ENCODE assay signal across 19 cellular contexts in genomic region chr1:53477626-53478025, GRCh38. TPM values are rescaled to one million over a fixed set of nuclear protein-coding genes. Genes with fewer than 3 reads are reported as not detected.
DNase-seq lines count a peak whose midpoint lies in the region; ATAC-seq and TF ChIP-seq lines count a peak whose summit lies in the region.
"Had no signal": no experiment of that assay in that cellular context is flagged by ENCODE, and none has a peak within 500 bp of the region (broad histone marks: within the 10 kb centered on the region; RNA-seq: fewer than 3 reads in every experiment).

No MANE protein-coding gene starts in this region.

- no peaks in the 10 kb centered on the region for H3K9me3 Mint-ChIP-seq in nephron progenitor cell
- no peaks in the 10 kb centered on the region for H3K9me3 Mint-ChIP-seq in activated naive CD8-positive, alpha-beta T cell treated with anti-CD3 and anti-CD28 coated beads for 36 hours

- H3K4me1 Mint-ChIP-seq in nephron progenitor cell, result peaks cover 23% of the 10 kb centered on the region
- no peaks in the 10 kb centered on the region for H3K4me1 Mint-ChIP-seq in activated naive CD8-positive, alpha-beta T cell treated with anti-CD3 and anti-CD28 coated beads for 36 hours
- H3K4me1 Mint-ChIP-seq: CD4-positive, CD25-positive, alpha-beta regulatory T cell had no signal

- ATAC-seq in HG03442 (IDR thresholded peaks at IDR 0.05; ENCODE audit: unreplicated experiment), result no peak
- ATAC-seq: A549, HCT116, K562 had no signal

- DNase-seq in activated effector memory CD4-positive, alpha-beta T cell treated with anti-CD3 and anti-CD28 coated beads, Interleukin-2, amount 50 U/mL, for 16 hours, result peak; percentile 57
- no peak for DNase-seq in activated effector memory CD4-positive, alpha-beta T cell treated with Interleukin-2 at 50 U/mL for 16 hours
- DNase-seq in NCI-H2171 treated with DMSO at 0.1 percent for 48 hours (lab: John Stamatoyannopoulos, UW) (peak; percentile 76), fibroblast of pulmonary artery (ENCODE audit: low read depth) (peak; percentile 4), nephron progenitor cell (no peak)
- no peak for DNase-seq in activated naive CD8-positive, alpha-beta T cell treated with anti-CD3 and anti-CD28 coated beads for 36 hours
- DNase-seq in stimulated activated CD4-positive, alpha-beta T cell treated with anti-CD3 and anti-CD28 coated beads, Interleukin-15, amount 100 ng/mL, for 24 hours, result no peak
- DNase-seq: CD4-positive, CD25-positive, alpha-beta regulatory T cell; DMS79; NCI-H1048; NCI-H187; NCI-H510A had no signal

- H3K4me3 Mint-ChIP-seq in nephron progenitor cell, result no peak overlapping the region
- no peak overlapping the region for H3K4me3 Mint-ChIP-seq in activated naive CD8-positive, alpha-beta T cell treated with anti-CD3 and anti-CD28 coated beads for 36 hours
- H3K4me3 Mint-ChIP-seq: CD4-positive, CD25-positive, alpha-beta regulatory T cell had no signal

- H3K36me3 Mint-ChIP-seq in nephron progenitor cell (ENCODE audit: low read depth), result no peaks in the 10 kb centered on the region
- H3K36me3 Mint-ChIP-seq in activated naive CD8-positive, alpha-beta T cell treated with anti-CD3 and anti-CD28 coated beads for 36 hours, result no peaks in the 10 kb centered on the region
- H3K36me3 Mint-ChIP-seq: CD4-positive, CD25-positive, alpha-beta regulatory T cell had no signal

- peaks cover 22% of the 10 kb centered on the region for H3K27me3 Mint-ChIP-seq in nephron progenitor cell (ENCODE audit: low read depth, poor library complexity)
- no peaks in the 10 kb centered on the region for H3K27me3 Mint-ChIP-seq in activated naive CD8-positive, alpha-beta T cell treated with anti-CD3 and anti-CD28 coated beads for 36 hours
- H3K27me3 Mint-ChIP-seq: CD4-positive, CD25-positive, alpha-beta regulatory T cell had no signal

- no peak for TF ChIP-seq CTCF in fibroblast of pulmonary artery (IDR thresholded peaks at IDR 0.05; ENCODE audit: low read length, missing control alignments)
- no peak for TF ChIP-seq CTCF in nephron progenitor cell (IDR thresholded peaks at IDR 0.05)

- no peak overlapping the region for H3K27ac Mint-ChIP-seq in nephron progenitor cell
- no peak overlapping the region for H3K27ac Mint-ChIP-seq in activated naive CD8-positive, alpha-beta T cell treated with anti-CD3 and anti-CD28 coated beads for 36 hours
- H3K27ac Mint-ChIP-seq: CD4-positive, CD25-positive, alpha-beta regulatory T cell had no signal

- no peak overlapping the region for H3K4me3 ChIP-seq in fibroblast of pulmonary artery (replicated peaks; ENCODE audit: low read depth, low read length)
- H3K4me3 ChIP-seq: A549, K562, PC-9, SK-N-MC had no signal

RNA-seq across cellular contexts. Expression of gene DMRTB1, which starts 18.4 kb away (rescaled TPM):
- not detected for total RNA-seq in activated naive CD8-positive, alpha-beta T cell treated with anti-CD3 and anti-CD28 coated beads for 36 hours
- total RNA-seq: CD4-positive, CD25-positive, alpha-beta regulatory T cell; G401; PC-9 had no signal

Comparison
In these comparisons a context has a peak if more than half of its experiments do, and no peak if none do; other contexts are left out.
1. DNase-seq: peak in activated effector memory CD4-positive, alpha-beta T cell treated with anti-CD3 and anti-CD28 coated beads, Interleukin-2, amount 50 U/mL, for 16 hours (single experiment), NCI-H2171 treated with DMSO at 0.1 percent for 48 hours (single experiment) and fibroblast of pulmonary artery (single experiment); none in activated effector memory CD4-positive, alpha-beta T cell treated with Interleukin-2 at 50 U/mL for 16 hours (single experiment), nephron progenitor cell (single experiment), activated naive CD8-positive, alpha-beta T cell treated with anti-CD3 and anti-CD28 coated beads for 36 hours (single experiment) and stimulated activated CD4-positive, alpha-beta T cell treated with anti-CD3 and anti-CD28 coated beads, Interleukin-15, amount 100 ng/mL, for 24 hours (single experiment).